ENCODE assay signal across 9 cellular contexts in genomic region chr5:17118631-17119030, GRCh38.
DNase-seq lines count a peak whose midpoint lies in the region; ATAC-seq, FAIRE-seq and TF ChIP-seq lines count a peak whose summit lies in the region.
"Had no signal": no experiment of that assay in that cellular context is flagged by ENCODE, and none has a peak within 500 bp of the region (broad histone marks: within the 10 kb centered on the region; RNA-seq: fewer than 3 reads in every experiment).

No MANE protein-coding gene starts in this region.

- H3K9me3 ChIP-seq in gastroesophageal sphincter (no peaks in the 10 kb centered on the region), pancreas (no peaks in the 10 kb centered on the region)

- no peaks in the 10 kb centered on the region for H3K4me1 ChIP-seq in gastroesophageal sphincter
- peaks cover 0 to 30% (median 0%) of the 10 kb centered on the region in 3 donors for H3K4me1 ChIP-seq in pancreas
- H3K4me1 ChIP-seq: parathyroid adenoma had no signal

- no peaks in the 10 kb centered on the region for H3K36me3 ChIP-seq in gastroesophageal sphincter
- H3K36me3 ChIP-seq in pancreas = no peaks in the 10 kb centered on the region

- DNase-seq in GM04503 (ENCODE audit: low read depth) (peak; percentile 71), SKM-1 treated with dmso at 0.1 percent for 144 hours (lab: John Stamatoyannopoulos, UW; ENCODE audit: unreplicated experiment) (peak; percentile 99), pancreas (peak in 1 of 6 donors; percentile 48), DMS114 treated with DMSO at 0.1 percent for 48 hours (lab: John Stamatoyannopoulos, UW; ENCODE audit: unreplicated experiment) (no peak)
- no peak for DNase-seq in activated CD8-positive, alpha-beta memory T cell treated with anti-CD3 and anti-CD28 coated beads for 24 hours

- TF ChIP-seq CTCF in gastroesophageal sphincter (IDR thresholded peaks at IDR 0.05) = no peak
- no peak for TF ChIP-seq CTCF in pancreas (IDR thresholded peaks at IDR 0.05)

- intact Hi-C loops in pancreas (cut with DNase I) = no loop called here

- H3K27ac ChIP-seq in gastroesophageal sphincter = no peak overlapping the region
- peak overlapping the region in 2 of 4 donors; percentile 53 to 63 for H3K27ac ChIP-seq in pancreas
- H3K27ac ChIP-seq: parathyroid adenoma had no signal

- FAIRE-seq in pancreas (lab: Jason Lieb, UNC) = no peak

- TF ChIP-seq POLR2A in gastroesophageal sphincter (IDR thresholded peaks at IDR 0.05) = no peak

- no peak for TF ChIP-seq EP300 in gastroesophageal sphincter (IDR thresholded peaks at IDR 0.05)

- H3K4me3 ChIP-seq in gastroesophageal sphincter (no peak overlapping the region), pancreas (no peak overlapping the region)

- H3K27me3 ChIP-seq in gastroesophageal sphincter (no peaks in the 10 kb centered on the region), pancreas (no peaks in the 10 kb centered on the region)

- WGBS in gastroesophageal sphincter (ENCODE audit: low coverage in 1 of 2), 2 donors = 44 to 69% methylated on average over 6 to 8 of the region's 9 CpGs
- WGBS in pancreas, 2 donors = 65 to 79% methylated on average over 9 of the region's 9 CpGs

- ATAC-seq in HG02981 (IDR thresholded peaks at IDR 0.05; ENCODE audit: unreplicated experiment) (peak; percentile 74), gastroesophageal sphincter (peak; percentile 89), pancreas (peak in 3 of 4 donors; percentile 30 to 83 (median 82)), HG02678 (IDR thresholded peaks at IDR 0.05; ENCODE audit: unreplicated experiment) (no peak)

Comparison
In these comparisons a context has a peak if more than half of its experiments do, and no peak if none do; other contexts are left out.
1. DNase-seq: peak in GM04503 (single experiment) and SKM-1 treated with dmso at 0.1 percent for 144 hours (single experiment); none in DMS114 treated with DMSO at 0.1 percent for 48 hours (single experiment) and activated CD8-positive, alpha-beta memory T cell treated with anti-CD3 and anti-CD28 coated beads for 24 hours (single experiment).